Comparison of ENCODE assay signal across 10 cellular contexts in the genomic region with DNA sequence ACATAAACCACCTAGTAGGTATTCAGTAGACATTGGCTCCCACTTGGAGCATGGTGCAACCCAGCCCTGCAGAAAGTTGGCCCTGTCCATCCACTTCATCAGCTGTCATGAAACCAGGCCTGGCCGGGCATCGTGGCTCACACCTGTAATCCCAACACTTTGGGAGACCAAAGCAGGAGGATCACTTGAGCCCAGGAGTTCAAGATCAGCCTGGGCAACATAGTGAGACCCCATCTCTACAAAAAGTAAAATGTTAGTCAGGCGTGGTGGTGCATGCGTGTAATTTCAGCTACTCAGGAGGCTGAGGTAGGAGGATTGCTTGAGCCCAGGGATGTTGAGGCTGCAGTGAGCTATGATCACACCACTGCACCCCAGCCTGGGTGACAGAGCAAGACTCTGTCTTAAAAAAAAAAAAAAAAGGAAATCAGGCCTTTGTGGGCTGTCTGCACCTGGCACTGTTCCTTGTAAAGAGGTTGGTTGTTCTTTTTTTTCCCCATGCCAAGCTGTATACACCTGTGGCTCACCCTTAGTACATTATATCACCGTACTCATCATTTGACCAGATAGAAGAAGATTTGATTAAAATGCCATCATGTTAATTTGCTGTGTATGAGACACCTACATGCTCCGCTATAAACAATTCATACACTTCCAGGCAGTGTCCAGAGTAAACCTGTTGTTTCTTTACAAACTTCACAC. TPM values are rescaled to one million over a fixed set of nuclear protein-coding genes. Genes with fewer than 3 reads are reported as not detected.
DNase-seq lines count a peak whose midpoint lies in the region; ATAC-seq, FAIRE-seq and TF ChIP-seq lines count a peak whose summit lies in the region.
"Had no signal": no experiment of that assay in that cellular context is flagged by ENCODE, and none has a peak within 500 bp of the region (broad histone marks: within the 10 kb centered on the region; RNA-seq: fewer than 3 reads in every experiment).

No MANE protein-coding gene starts in this region.

- peak overlapping the region; percentile 85 for H3K27ac Mint-ChIP-seq in activated naive CD4-positive, alpha-beta T cell treated with anti-CD3 and anti-CD28 coated beads for 36 hours
- no peak overlapping the region for H3K27ac Mint-ChIP-seq in Caco-2 (ENCODE audit: unreplicated experiment)

- no peak overlapping the region for H3K9ac ChIP-seq in endothelial cell of umbilical vein (replicated peaks; ENCODE audit: extremely low read depth, insufficient read depth, low read length)

- no peak for TF ChIP-seq CTCF in endothelial cell of umbilical vein (IDR thresholded peaks at IDR 0.05; ENCODE audit: extremely low read depth in 1 of 2, insufficient read depth in 1 of 2, low read depth in 1 of 2, low read length in 2 of 2)
- no peak for TF ChIP-seq CTCF in thoracic aorta (IDR thresholded peaks at IDR 0.05)
- TF ChIP-seq CTCF in Caco-2 (IDR thresholded peaks at IDR 0.05; ENCODE audit: insufficient read depth in 1 of 2, low read depth in 1 of 2, low read length in 1 of 2, severe bottlenecking in 1 of 2, unreplicated experiment in 1 of 2), result no peak

- H3K79me2 ChIP-seq in endothelial cell of umbilical vein (ENCODE audit: control insufficient read depth, insufficient read depth, low read length), result no peaks in the 10 kb centered on the region

- no peak for FAIRE-seq in endothelial cell of umbilical vein (lab: Jason Lieb, UNC)

- no peaks in the 10 kb centered on the region for H3K27me3 Mint-ChIP-seq in activated naive CD4-positive, alpha-beta T cell treated with anti-CD3 and anti-CD28 coated beads for 36 hours (ENCODE audit: low read depth)
- H3K27me3 Mint-ChIP-seq in Caco-2 (ENCODE audit: insufficient read depth, unreplicated experiment), result peaks cover 4% of the 10 kb centered on the region

- H3K9me1 ChIP-seq in endothelial cell of umbilical vein (replicated peaks; ENCODE audit: control insufficient read depth, extremely low read depth, insufficient read depth, low read length), result no peaks in the 10 kb centered on the region

- H3K27me3 ChIP-seq in endothelial cell of umbilical vein (ENCODE audit: control insufficient read depth in 2 of 2, insufficient read depth in 2 of 2, low read length in 2 of 2) (peaks cover 0 to 2% of the 10 kb centered on the region in 2 experiments), thoracic aorta (replicated peaks; ENCODE audit: insufficient read depth) (no peaks in the 10 kb centered on the region), Caco-2 (replicated peaks; ENCODE audit: control insufficient read depth, insufficient read depth, low read length) (no peaks in the 10 kb centered on the region)

- BruUV-seq in endothelial cell of umbilical vein (replicated peaks; lab: Mats Ljungman, UMichigan) (no TSS peak), Caco-2 (replicated peaks; lab: Mats Ljungman, UMichigan) (no TSS peak)

- H3K9me3 Mint-ChIP-seq in activated naive CD4-positive, alpha-beta T cell treated with anti-CD3 and anti-CD28 coated beads for 36 hours, result peaks cover 7% of the 10 kb centered on the region
- H3K9me3 Mint-ChIP-seq in Caco-2 (ENCODE audit: unreplicated experiment), result peaks cover 9% of the 10 kb centered on the region

- peak overlapping the region; percentile 60 for H3K4me3 Mint-ChIP-seq in activated naive CD4-positive, alpha-beta T cell treated with anti-CD3 and anti-CD28 coated beads for 36 hours
- no peak overlapping the region for H3K4me3 Mint-ChIP-seq in Caco-2 (ENCODE audit: unreplicated experiment)

- POLR2A ChIA-PET in endothelial cell of umbilical vein (lab: Charles Lee) (interaction anchor here (0.9 kb wide), 1 partner anchor 110 kb away, joined by 6 read pairs; no protein-coding TSS in a partner anchor), Caco-2 (lab: Charles Lee) (no interaction called here)

- intact Hi-C loops in activated naive CD4-positive, alpha-beta T cell treated with anti-CD3 and anti-CD28 coated beads for 36 hours (cut with micrococcal nuclease), result loop anchor here (2.0 kb wide), 2 partner anchors 35 to 109 kb away; a partner anchor contains a TSS
- intact Hi-C loops in endothelial cell of umbilical vein (cut with micrococcal nuclease) (no loop called here), Caco-2 (cut with micrococcal nuclease; ENCODE audit: unreplicated experiment) (no loop called here)

- H3K4me1 ChIP-seq in endothelial cell of umbilical vein (ENCODE audit: control insufficient read depth, extremely low read depth, insufficient read depth, low read length) (peaks cover 17% of the 10 kb centered on the region), thoracic aorta (ENCODE audit: control insufficient read depth in 1 of 2, low read depth in 2 of 2) (peaks cover 20 to 39% of the 10 kb centered on the region in 2 donors), Caco-2 (no peaks in the 10 kb centered on the region)

- no peak for TF ChIP-seq POLR2A in endothelial cell of umbilical vein (IDR thresholded peaks at IDR 0.05; ENCODE audit: low read depth, low read length)

- H2AFZ ChIP-seq in endothelial cell of umbilical vein (ENCODE audit: low read depth, low read length), result no peak overlapping the region

- peaks cover 45% of the 10 kb centered on the region for H3K4me1 Mint-ChIP-seq in activated naive CD4-positive, alpha-beta T cell treated with anti-CD3 and anti-CD28 coated beads for 36 hours (ENCODE audit: low read depth)
- H3K4me1 Mint-ChIP-seq in Caco-2 (ENCODE audit: low read depth, unreplicated experiment), result peaks cover 7% of the 10 kb centered on the region

- H3K4me3 ChIP-seq in endothelial cell of umbilical vein (replicated peaks in 1 of 3; ENCODE audit: insufficient read depth in 1 of 3, low read depth in 1 of 3, low read length in 3 of 3), result no peak overlapping the region
- no peak overlapping the region for H3K4me3 ChIP-seq in thoracic aorta
- no peak overlapping the region for H3K4me3 ChIP-seq in Caco-2 (ENCODE audit: low read depth, low read length)
- H3K4me3 ChIP-seq: lung had no signal

- H3K27ac ChIP-seq in endothelial cell of umbilical vein (ENCODE audit: insufficient read depth, low read depth, low read length) (peak overlapping the region; percentile 73), thoracic aorta (peak overlapping the region; percentile 74 to 86)

- H3K36me3 ChIP-seq in endothelial cell of umbilical vein (ENCODE audit: control insufficient read depth in 2 of 2, extremely low read depth in 1 of 2, insufficient read depth in 2 of 2, low read length in 2 of 2), result no peaks in the 10 kb centered on the region
- H3K36me3 ChIP-seq in thoracic aorta, result no peaks in the 10 kb centered on the region
- no peaks in the 10 kb centered on the region for H3K36me3 ChIP-seq in Caco-2 (ENCODE audit: control insufficient read depth, insufficient read depth, low read length)

- CTCF ChIA-PET in activated naive CD4-positive, alpha-beta T cell treated with anti-CD3 and anti-CD28 coated beads for 36 hours (lab: Charles Lee), result interaction anchor here (1.4 to 5.1 kb wide), 2 partner anchors 11 to 173 kb away, joined by 4 to 55 read pairs; no protein-coding TSS in a partner anchor
- CTCF ChIA-PET in endothelial cell of umbilical vein (lab: Charles Lee) (interaction anchor here (1.0 to 5.5 kb wide), 3 partner anchors 11 to 173 kb away, joined by 3 to 53 read pairs (median 12); no protein-coding TSS in a partner anchor), Caco-2 (lab: Charles Lee) (no interaction called here)

- H3K9me3 ChIP-seq in endothelial cell of umbilical vein (replicated peaks; ENCODE audit: control insufficient read depth, insufficient read depth, low read length) (no peaks in the 10 kb centered on the region), thoracic aorta (no peaks in the 10 kb centered on the region), Caco-2 (peaks cover 5% of the 10 kb centered on the region)

- H3K4me2 ChIP-seq in endothelial cell of umbilical vein (ENCODE audit: insufficient read depth, low read length), result no peak overlapping the region

- no peaks in the 10 kb centered on the region for H4K20me1 ChIP-seq in endothelial cell of umbilical vein (replicated peaks; ENCODE audit: control insufficient read depth, extremely low read depth, insufficient read depth, low read length)

- no peak for ATAC-seq in thoracic aorta (ENCODE audit: insufficient number of reproducible peaks, low FRiP score, low read depth)

- dilution Hi-C loops in endothelial cell of umbilical vein (cut with MboI; ENCODE audit: extremely low pct_ligation_motif_present, low sequenced_read_pairs), result no loop called here

- DNase-seq in activated naive CD4-positive, alpha-beta T cell treated with anti-CD3 and anti-CD28 coated beads for 36 hours, result peak; percentile 32
- no peak for DNase-seq in activated naive CD4-positive, alpha-beta T cell treated with anti-CD3 and anti-CD28 coated beads, Interleukin-2, amount 50 U/mL, for 16 hours
- DNase-seq in RPMI8226 (peak; percentile 66), endothelial cell of umbilical vein (ENCODE audit: low read depth, low spot score) (no peak), thoracic aorta (ENCODE audit: low spot score) (no peak), NOMO-1 treated with DMSO at 0.1 percent for 48 hours (lab: John Stamatoyannopoulos, UW; ENCODE audit: unreplicated experiment) (no peak), Caco-2 (no peak), NCI-H128 (lab: John Stamatoyannopoulos, UW; ENCODE audit: unreplicated experiment) (no peak)
- DNase-seq: GOT3 had no signal

- peaks cover 2% of the 10 kb centered on the region for H3K36me3 Mint-ChIP-seq in activated naive CD4-positive, alpha-beta T cell treated with anti-CD3 and anti-CD28 coated beads for 36 hours (ENCODE audit: low read depth)
- no peaks in the 10 kb centered on the region for H3K36me3 Mint-ChIP-seq in Caco-2 (ENCODE audit: insufficient read depth, unreplicated experiment)

TF ChIP-seq in endothelial cell of umbilical vein, 7 proteins besides CTCF, POLR2A, EP300 and RAD21 (continues in another document):
- TF ChIP-seq GATA2 (IDR thresholded peaks at IDR 0.05; ENCODE audit: insufficient read depth, insufficient read length, low read depth, low read length) (no peak), EZH2 (IDR thresholded peaks at IDR 0.05; ENCODE audit: borderline replicate concordance, low read depth, low read length, severe bottlenecking) (no peak), JUN (IDR thresholded peaks at IDR 0.05; ENCODE audit: borderline replicate concordance, insufficient read depth, insufficient read length, low read depth) (no peak), POLR2AphosphoS5 (IDR thresholded peaks at IDR 0.05; ENCODE audit: insufficient read depth, low read depth, low read length) (no peak)

RNA-seq across cellular contexts. Expression of a gene that starts 45.4 kb away (rescaled TPM):
- not detected for total RNA-seq in activated naive CD4-positive, alpha-beta T cell treated with anti-CD3 and anti-CD28 coated beads for 36 hours
- not detected in 2 replicates for total RNA-seq in endothelial cell of umbilical vein
- 0.10 TPM in 1 of 2 replicates, not detected in the other for polyA plus RNA-seq in endothelial cell of umbilical vein
- polyA plus RNA-seq in endothelial cell of umbilical vein (2011; cell fraction: cytosol; rRNA removed), result 0.01 TPM in 2 replicates
- polyA plus RNA-seq in endothelial cell of umbilical vein (2011; cell fraction: nucleus; rRNA removed), result not detected in 2 replicates
- polyA plus RNA-seq in endothelial cell of umbilical vein (2012), result not detected in 2 replicates
- polyA minus RNA-seq in endothelial cell of umbilical vein, result 0.12 TPM in 1 of 2 replicates, not detected in the other
- 1.5 TPM for polyA minus RNA-seq in endothelial cell of umbilical vein (2011; cell fraction: cytosol; rRNA and poly(A)+ RNA removed)
- polyA minus RNA-seq in endothelial cell of umbilical vein (2011; cell fraction: nucleus; rRNA and poly(A)+ RNA removed), result 0.19 TPM in 1 of 2 replicates, not detected in the other
- total RNA-seq in thoracic aorta, result under 1 TPM; 0.27 to 0.85 TPM
- total RNA-seq in Caco-2 (2022), result 6.9 and 8.0 TPM in 2 replicates

Comparison
In these comparisons a context has a peak if more than half of its experiments do, and no peak if none do; other contexts are left out.
1. DNase-seq: peak in activated naive CD4-positive, alpha-beta T cell treated with anti-CD3 and anti-CD28 coated beads for 36 hours (single experiment) and RPMI8226 (single experiment); none in activated naive CD4-positive, alpha-beta T cell treated with anti-CD3 and anti-CD28 coated beads, Interleukin-2, amount 50 U/mL, for 16 hours (single experiment), endothelial cell of umbilical vein (single experiment), thoracic aorta (single experiment), NOMO-1 treated with DMSO at 0.1 percent for 48 hours (single experiment), Caco-2 (0 of 2) and NCI-H128 (single experiment).